ENCODE assay signal across 13 cellular contexts in genomic region chr13:40651866-40652587, GRCh38. TPM values are rescaled to one million over a fixed set of nuclear protein-coding genes. Genes with fewer than 3 reads are reported as not detected.
DNase-seq lines count a peak whose midpoint lies in the region; ATAC-seq and TF ChIP-seq lines count a peak whose summit lies in the region.
"Had no signal": no experiment of that assay in that cellular context is flagged by ENCODE, and none has a peak within 500 bp of the region (broad histone marks: within the 10 kb centered on the region; RNA-seq: fewer than 3 reads in every experiment).

No MANE protein-coding gene starts in this region.

- in situ Hi-C loops in ACHN (cut with HindIII; ENCODE audit: low pct_ligation_motif_present, low pct_unique_long_range_greater_than_20kb, low sequenced_read_pairs) = no loop called here

- H3K4me3 ChIP-seq in CD4-positive, CD25-positive, alpha-beta regulatory T cell (ENCODE audit: low read depth, low read length) = peak overlapping the region; percentile 87
- H3K4me3 ChIP-seq in prostate gland = no peak overlapping the region
- H3K4me3 ChIP-seq: PC-9 had no signal

- intact Hi-C loops in prostate gland (cut with DNase I) = loop anchor here (5.0 kb wide), 1 partner anchor 35 kb away; no protein-coding TSS in a partner anchor

- H3K4me1 ChIP-seq in CD4-positive, CD25-positive, alpha-beta regulatory T cell (ENCODE audit: control insufficient read depth, insufficient read depth, low read length, poor library complexity, severe bottlenecking) = peaks cover 90% of the 10 kb centered on the region
- peaks cover 4% of the 10 kb centered on the region for H3K4me1 ChIP-seq in prostate gland (replicated peaks)

- H3K27me3 Mint-ChIP-seq in CD4-positive, CD25-positive, alpha-beta regulatory T cell = no peaks in the 10 kb centered on the region
- no peaks in the 10 kb centered on the region for H3K27me3 Mint-ChIP-seq in activated naive CD8-positive, alpha-beta T cell
- H3K27me3 Mint-ChIP-seq: progenitor cell of endocrine pancreas had no signal

- peaks cover 44 to 97% (median 87%) of the 10 kb centered on the region in 4 donors for H3K4me1 Mint-ChIP-seq in CD4-positive, CD25-positive, alpha-beta regulatory T cell
- H3K4me1 Mint-ChIP-seq in activated naive CD8-positive, alpha-beta T cell (ENCODE audit: low read depth) = peaks cover 94% of the 10 kb centered on the region

- no peak for ATAC-seq in CD4-positive, CD25-positive, alpha-beta regulatory T cell (ENCODE audit: low read depth in 2 of 2)
- ATAC-seq in GM19025 (IDR thresholded peaks at IDR 0.05; ENCODE audit: low read depth, unreplicated experiment) (peak; percentile 54), HG03045 (IDR thresholded peaks at IDR 0.05; ENCODE audit: unreplicated experiment) (peak; percentile 48), GM21717 (IDR thresholded peaks at IDR 0.05; ENCODE audit: unreplicated experiment) (no peak)

- 83% methylated on average over 14 of the region's 14 CpGs for WGBS in prostate gland

- no peaks in the 10 kb centered on the region for H3K36me3 ChIP-seq in CD4-positive, CD25-positive, alpha-beta regulatory T cell (ENCODE audit: control insufficient read depth, insufficient read depth, low read length)
- H3K36me3 ChIP-seq in prostate gland = no peaks in the 10 kb centered on the region

- no peak for TF ChIP-seq CTCF in prostate gland (IDR thresholded peaks at IDR 0.05)

- H3K36me3 Mint-ChIP-seq in CD4-positive, CD25-positive, alpha-beta regulatory T cell = peaks cover 11% of the 10 kb centered on the region
- H3K36me3 Mint-ChIP-seq in activated naive CD8-positive, alpha-beta T cell = peaks cover 2% of the 10 kb centered on the region

- no peaks in the 10 kb centered on the region for H3K27me3 ChIP-seq in CD4-positive, CD25-positive, alpha-beta regulatory T cell (ENCODE audit: control insufficient read depth, insufficient read depth, low read length)
- no peaks in the 10 kb centered on the region for H3K27me3 ChIP-seq in prostate gland (replicated peaks; ENCODE audit: insufficient read depth)

- peak overlapping the region; percentile 77 to 93 (median 84) for H3K27ac Mint-ChIP-seq in CD4-positive, CD25-positive, alpha-beta regulatory T cell
- H3K27ac Mint-ChIP-seq in activated naive CD8-positive, alpha-beta T cell = peak overlapping the region; percentile 95
- H3K27ac Mint-ChIP-seq: progenitor cell of endocrine pancreas had no signal

- H3K27ac ChIP-seq in CD4-positive, CD25-positive, alpha-beta regulatory T cell (ENCODE audit: insufficient read depth, low read length, poor library complexity, severe bottlenecking) = peak overlapping the region; percentile 67
- H3K27ac ChIP-seq in prostate gland = no peak overlapping the region
- H3K27ac ChIP-seq: PC-9 had no signal

- no peaks in the 10 kb centered on the region for H3K9me3 ChIP-seq in CD4-positive, CD25-positive, alpha-beta regulatory T cell (ENCODE audit: control insufficient read depth in 2 of 2, low read length in 2 of 2)
- no peaks in the 10 kb centered on the region for H3K9me3 ChIP-seq in prostate gland

- no peaks in the 10 kb centered on the region for H3K9me3 Mint-ChIP-seq in CD4-positive, CD25-positive, alpha-beta regulatory T cell
- no peaks in the 10 kb centered on the region for H3K9me3 Mint-ChIP-seq in activated naive CD8-positive, alpha-beta T cell (ENCODE audit: low read depth)

- peak overlapping the region; percentile 77 to 96 (median 85) for H3K4me3 Mint-ChIP-seq in CD4-positive, CD25-positive, alpha-beta regulatory T cell
- H3K4me3 Mint-ChIP-seq in activated naive CD8-positive, alpha-beta T cell = peak overlapping the region; percentile 59

- DNase-seq in CD4-positive, CD25-positive, alpha-beta regulatory T cell = no peak
- DNase-seq in COLO829 (ENCODE audit: low spot score) = no peak
- DNase-seq in prostate gland (ENCODE audit: low spot score) = no peak
- DNase-seq in ACHN = no peak
- DNase-seq: activated CD4-positive, alpha-beta T cell treated with anti-CD3 and anti-CD28 coated beads, Interleukin-2, amount 50 U/mL, for 48 hours; COR-L47; cortex of kidney; PC-9 had no signal

- TF ChIP-seq POLR2A in prostate gland (IDR thresholded peaks at IDR 0.05) = no peak

RNA-seq across cellular contexts. Expression of gene FOXO1, which starts 14.4 kb away (rescaled TPM):
- 119 TPM for total RNA-seq in CD4-positive, CD25-positive, alpha-beta regulatory T cell
- 100 to 1,000 TPM in 1 of 4 donors, 10 to 100 TPM in 3; 45.5 to 115 (median 65.4) TPM for polyA plus RNA-seq in CD4-positive, CD25-positive, alpha-beta regulatory T cell
- 10 to 100 TPM; 23.5 to 46.1 TPM for total RNA-seq in prostate gland

Comparison
In these comparisons a context has a peak if more than half of its experiments do, and no peak if none do; other contexts are left out.
1. ATAC-seq: peak in GM19025 (single experiment) and HG03045 (single experiment); none in CD4-positive, CD25-positive, alpha-beta regulatory T cell (0 of 2) and GM21717 (single experiment).